9 cellular contexts compared by ENCODE assay signal in genomic region chr22:38298312-38299000, GRCh38. TPM values are rescaled to one million over a fixed set of nuclear protein-coding genes. Genes with fewer than 3 reads are reported as not detected.
A peak's percentile ranks its signal among the peaks of the same experiment; 100 is the strongest.
DNase-seq lines count a peak whose midpoint lies in the region; ATAC-seq and TF ChIP-seq lines count a peak whose summit lies in the region.
"Had no signal": no experiment of that assay in that cellular context is flagged by ENCODE, and none has a peak within 500 bp of the region (broad histone marks: within the 10 kb centered on the region; RNA-seq: fewer than 3 reads in every experiment).

No MANE protein-coding gene starts in this region.

- TF ChIP-seq CTCF in GM12874 (IDR thresholded peaks at IDR 0.05; ENCODE audit: insufficient read depth, low read depth, low read length) (peak; percentile 83), MCF 10A (IDR thresholded peaks at IDR 0.05; ENCODE audit: unreplicated experiment) (peak; percentile 50), neural crest cell (conservative IDR thresholded peaks at IDR 0.05) (peak; percentile 54)

- H3K27me3 Mint-ChIP-seq in MCF 10A (ENCODE audit: insufficient read depth, unreplicated experiment) (no peaks in the 10 kb centered on the region), neural crest cell (ENCODE audit: low read depth) (no peaks in the 10 kb centered on the region)

- H3K36me3 Mint-ChIP-seq in MCF 10A (ENCODE audit: insufficient read depth, unreplicated experiment) (peaks cover 99% of the 10 kb centered on the region), neural crest cell (ENCODE audit: low read depth) (peaks cover 21% of the 10 kb centered on the region)

- intact Hi-C loops in MCF 10A (cut with micrococcal nuclease) = loop anchor here (1.0 to 2.0 kb wide), 2 partner anchors 15 to 50 kb away; no protein-coding TSS in a partner anchor

- H3K4me1 Mint-ChIP-seq in MCF 10A (ENCODE audit: insufficient read depth, unreplicated experiment) = peaks cover 42% of the 10 kb centered on the region
- peaks cover 9% of the 10 kb centered on the region for H3K4me1 Mint-ChIP-seq in neural crest cell

- DNase-seq in RPMI7951 (ENCODE audit: low read depth) = peak; percentile 27
- DNase-seq in MCF 10A (ENCODE audit: unreplicated experiment) = peak; percentile 100
- no peak for DNase-seq in neural crest cell (ENCODE audit: low read depth, low spot score)
- DNase-seq in DMS153 treated with DMSO at 0.1 percent for 48 hours (lab: John Stamatoyannopoulos, UW; ENCODE audit: unreplicated experiment) = no peak
- no peak for DNase-seq in cerebellar nuclear complex (lab: John Stamatoyannopoulos, UW)

- POLR2A ChIA-PET in MCF 10A (lab: Yijun Ruan, JAX) = interaction anchor here (0.6 to 8.8 kb wide), 12 partner anchors 10 to 247 kb away, joined by 3 to 146 read pairs (median 6); partner anchors contain the start of gene CSNK1E

- H3K4me3 Mint-ChIP-seq in MCF 10A (ENCODE audit: unreplicated experiment) = peak overlapping the region; percentile 45
- no peak overlapping the region for H3K4me3 Mint-ChIP-seq in neural crest cell
- H3K4me3 Mint-ChIP-seq: T-helper 1 cell treated with Interleukin-12 subunit alpha and Interleukin-12 subunit beta and Interleukin-4 antibody, amounts not matched to agents 30 μg/mL and 1 μg/mL, for 36 hours had no signal

- H3K27ac Mint-ChIP-seq in MCF 10A (ENCODE audit: low read depth, unreplicated experiment) (peak overlapping the region; percentile 98), neural crest cell (ENCODE audit: unreplicated experiment) (no peak overlapping the region)
- H3K27ac Mint-ChIP-seq: T-helper 1 cell treated with Interleukin-12 subunit alpha and Interleukin-12 subunit beta and Interleukin-4 antibody, amounts not matched to agents 30 μg/mL and 1 μg/mL, for 36 hours had no signal

- H3K9me3 Mint-ChIP-seq in MCF 10A (ENCODE audit: unreplicated experiment) (no peaks in the 10 kb centered on the region), neural crest cell (no peaks in the 10 kb centered on the region)
- H3K9me3 Mint-ChIP-seq: T-helper 1 cell treated with Interleukin-12 subunit alpha and Interleukin-12 subunit beta and Interleukin-4 antibody, amounts not matched to agents 30 μg/mL and 1 μg/mL, for 36 hours had no signal

- CTCF ChIA-PET in MCF 10A (lab: Yijun Ruan, JAX) = interaction anchor here (0.7 to 1.1 kb wide), 5 partner anchors 12 to 184 kb away, joined by 3 read pairs; no protein-coding TSS in a partner anchor

- no TSS peak for BruUV-seq in MCF 10A (replicated peaks; lab: Mats Ljungman, UMichigan)

- ATAC-seq in GM21390 (IDR thresholded peaks at IDR 0.05; ENCODE audit: unreplicated experiment) (no peak), GM18498 (IDR thresholded peaks at IDR 0.05; ENCODE audit: unreplicated experiment) (no peak)

RNA-seq across cellular contexts. Expression of gene CSNK1E, which starts 18.8 kb away (rescaled TPM):
- 68.1 and 82.1 TPM in 2 replicates for total RNA-seq in RPMI7951 (2014; rRNA removed; shearing (Covaris generic))
- total RNA-seq in MCF 10A (2022) = 354 and 425 TPM in 2 replicates
- total RNA-seq in neural crest cell = 243 and 250 TPM in 2 replicates

RNA-seq across cellular contexts. Expression of gene TMEM184B, which starts 25.6 kb away (rescaled TPM):
- total RNA-seq in RPMI7951 (2014; rRNA removed; shearing (Covaris generic)) = 33.0 and 34.7 TPM in 2 replicates
- total RNA-seq in MCF 10A (2022) (58.7 and 69.1 TPM in 2 replicates), neural crest cell (58.3 and 60.3 TPM in 2 replicates)

Comparison
In these comparisons a context has a peak if more than half of its experiments do, and no peak if none do; other contexts are left out.
1. DNase-seq: peak in RPMI7951 (single experiment) and MCF 10A (single experiment); none in neural crest cell (single experiment), DMS153 treated with DMSO at 0.1 percent for 48 hours (single experiment) and cerebellar nuclear complex (0 of 2).
2. Peak in every context shown above with its lines, with median percentiles within 50 percentile points of each other: CTCF ChIP-seq.